In genomic region chr17:18932360-18933055, GRCh38 we compare ENCODE assay signal across 26 cellular contexts. TPM values are rescaled to one million over a fixed set of nuclear protein-coding genes. Genes with fewer than 3 reads are reported as not detected.
DNase-seq lines count a peak whose midpoint lies in the region; ATAC-seq and TF ChIP-seq lines count a peak whose summit lies in the region.
"Had no signal": no experiment of that assay in that cellular context is flagged by ENCODE, and none has a peak within 500 bp of the region (broad histone marks: within the 10 kb centered on the region; RNA-seq: fewer than 3 reads in every experiment).

No MANE protein-coding gene starts in this region.

- peaks cover 1 to 9% of the 10 kb centered on the region in 2 donors for H3K36me3 Mint-ChIP-seq in activated T-cell treated with anti-CD3 and anti-CD28 coated beads, Interleukin-2, amount 50 U/mL, for 72 hours (ENCODE audit: insufficient read depth in 2 of 2)
- peaks cover 24% of the 10 kb centered on the region for H3K36me3 Mint-ChIP-seq in central memory CD8-positive, alpha-beta T cell (ENCODE audit: insufficient read depth)
- peaks cover 34% of the 10 kb centered on the region for H3K36me3 Mint-ChIP-seq in nephron progenitor cell (ENCODE audit: low read depth)

- intact Hi-C loops in PC-9 (cut with micrococcal nuclease; ENCODE audit: unreplicated experiment), result no loop called here

- H3K36me3 ChIP-seq in Loucy (ENCODE audit: insufficient read depth, low read length) (peaks cover 42% of the 10 kb centered on the region), PC-9 (ENCODE audit: low read depth) (peaks cover 17% of the 10 kb centered on the region; the same call in 1 of the 2 replicates)

- POLR2A ChIA-PET in PC-9 (lab: Charles Lee; ENCODE audit: unreplicated experiment), result interaction anchor here (0.7 kb wide), 1 partner anchor 23 kb away, joined by 3 read pairs; no protein-coding TSS in a partner anchor

- H3K9me3 ChIP-seq in Loucy (ENCODE audit: insufficient read depth, low read depth, low read length) (no peaks in the 10 kb centered on the region), PC-9 (ENCODE audit: insufficient read depth, low read depth) (no peaks in the 10 kb centered on the region)
- H3K9me3 ChIP-seq: breast epithelium, lower lobe of right lung, right atrium auricular region, SJCRH30, upper lobe of right lung had no signal

- peak; percentile 51 to 68 for ATAC-seq in activated T-cell treated with anti-CD3 and anti-CD28 coated beads, Interleukin-2, amount 50 U/mL, for 72 hours (replicated peaks in 1 of 2)
- ATAC-seq in central memory CD8-positive, alpha-beta T cell (replicated peaks; ENCODE audit: extremely low read depth, poor library complexity, severe bottlenecking), result peak; percentile 54
- ATAC-seq: Panc1 had no signal

- H3K4me1 ChIP-seq in Loucy (ENCODE audit: insufficient read depth, low read length, poor library complexity, severe bottlenecking), result peaks cover 10% of the 10 kb centered on the region
- H3K4me1 ChIP-seq in PC-9 (replicated peaks; ENCODE audit: insufficient read depth), result no peaks in the 10 kb centered on the region
- H3K4me1 ChIP-seq: breast epithelium, lower lobe of right lung, right atrium auricular region, SJCRH30, upper lobe of right lung had no signal

- no peaks in the 10 kb centered on the region for H3F3A ChIP-seq in Loucy (ENCODE audit: low read depth)
- peaks cover 3% of the 10 kb centered on the region; the same call in 1 of the 2 replicates for H3F3A ChIP-seq in PC-9 (ENCODE audit: insufficient read depth, low read depth)

- no peaks in the 10 kb centered on the region for H3K9me2 ChIP-seq in Loucy (replicated peaks; ENCODE audit: low read depth, low read length)
- H3K9me2 ChIP-seq in PC-9 (ENCODE audit: insufficient read depth), result no peaks in the 10 kb centered on the region

- TF ChIP-seq CTCF in Loucy (conservative IDR thresholded peaks at IDR 0.05; ENCODE audit: low read length) (no peak), nephron progenitor cell (IDR thresholded peaks at IDR 0.05) (no peak), PC-9 (conservative IDR thresholded peaks at IDR 0.05) (no peak)

- H4K20me1 ChIP-seq in Loucy (ENCODE audit: insufficient read depth, low read length, poor library complexity, severe bottlenecking) (no peaks in the 10 kb centered on the region), PC-9 (ENCODE audit: insufficient read depth) (no peaks in the 10 kb centered on the region)

- peak overlapping the region; percentile 85 for H3K27ac Mint-ChIP-seq in activated T-cell treated with anti-CD3 and anti-CD28 coated beads, Interleukin-2, amount 50 U/mL, for 72 hours
- H3K27ac Mint-ChIP-seq in central memory CD8-positive, alpha-beta T cell (ENCODE audit: low read depth), result no peak overlapping the region
- H3K27ac Mint-ChIP-seq in nephron progenitor cell, result peak overlapping the region; percentile 61

- no TSS peak for BruUV-seq in PC-9 (replicated peaks; lab: Mats Ljungman, UMichigan)

- peaks cover 25% of the 10 kb centered on the region for H3K4me1 Mint-ChIP-seq in activated T-cell treated with anti-CD3 and anti-CD28 coated beads, Interleukin-2, amount 50 U/mL, for 72 hours (ENCODE audit: low read depth)
- peaks cover 8% of the 10 kb centered on the region for H3K4me1 Mint-ChIP-seq in central memory CD8-positive, alpha-beta T cell
- H3K4me1 Mint-ChIP-seq in nephron progenitor cell, result peaks cover 4% of the 10 kb centered on the region

- H3K27me3 ChIP-seq in Loucy (ENCODE audit: insufficient read depth, low read length, poor library complexity, severe bottlenecking), result no peaks in the 10 kb centered on the region
- no peaks in the 10 kb centered on the region for H3K27me3 ChIP-seq in PC-9 (ENCODE audit: insufficient read depth, low read depth)
- H3K27me3 ChIP-seq: breast epithelium, right atrium auricular region, SJCRH30, upper lobe of right lung had no signal

- peak overlapping the region in 1 of 2 donors; percentile 37 for H3K4me3 Mint-ChIP-seq in activated T-cell treated with anti-CD3 and anti-CD28 coated beads, Interleukin-2, amount 50 U/mL, for 72 hours
- H3K4me3 Mint-ChIP-seq in central memory CD8-positive, alpha-beta T cell, result no peak overlapping the region
- no peak overlapping the region for H3K4me3 Mint-ChIP-seq in nephron progenitor cell

- CTCF ChIA-PET in PC-9 (lab: Charles Lee), result no interaction called here

- H2AFZ ChIP-seq in Loucy (ENCODE audit: low read length), result no peak overlapping the region
- H2AFZ ChIP-seq in PC-9, result no peak overlapping the region

- H3K4me3 ChIP-seq in Loucy (ENCODE audit: low read length, poor library complexity, severe bottlenecking) (no peak overlapping the region), PC-9 (no peak overlapping the region)
- H3K4me3 ChIP-seq: breast epithelium, lower lobe of right lung, right atrium auricular region, SJCRH30, upper lobe of right lung had no signal

- no peak overlapping the region for H3K27ac ChIP-seq in PC-9
- H3K27ac ChIP-seq: breast epithelium, C4-2B, lower lobe of right lung, right atrium auricular region, SJCRH30, upper lobe of right lung, VCaP had no signal

- H3K9me3 Mint-ChIP-seq in activated T-cell treated with anti-CD3 and anti-CD28 coated beads, Interleukin-2, amount 50 U/mL, for 72 hours, result no peaks in the 10 kb centered on the region
- no peaks in the 10 kb centered on the region for H3K9me3 Mint-ChIP-seq in central memory CD8-positive, alpha-beta T cell
- H3K9me3 Mint-ChIP-seq in nephron progenitor cell, result no peaks in the 10 kb centered on the region

- H3K4me2 ChIP-seq in Loucy (ENCODE audit: low read depth, low read length, poor library complexity, severe bottlenecking) (no peak overlapping the region), PC-9 (no peak overlapping the region)

- DNase-seq in activated T-cell treated with anti-CD3 and anti-CD28 coated beads, Interleukin-2, amount 50 U/mL, for 72 hours, result no peak
- DNase-seq in activated T-cell treated with anti-CD3 and anti-CD28 coated beads for 4 hours, result no peak
- DNase-seq in central memory CD8-positive, alpha-beta T cell (ENCODE audit: low spot score in 2 of 2), result no peak
- DNase-seq in nephron progenitor cell, result no peak
- DNase-seq in mesenteric fat pad (ENCODE audit: low spot score), result no peak
- DNase-seq in HK-2 (ENCODE audit: unreplicated experiment), result no peak
- no peak for DNase-seq in PC-9
- DNase-seq: activated CD4-positive, alpha-beta T cell treated with anti-CD3 and anti-CD28 coated beads, Interleukin-2, amount 50 U/mL, for 48 hours; activated T-cell treated with anti-CD3 and anti-CD28 coated beads, Interleukin-2, amount 50 U/mL, for 48 hours; EL; lower lobe of right lung; NCI-H1417; SJCRH30; stimulated activated CD4-positive, alpha-beta T cell treated with anti-CD3 and anti-CD28 coated beads, Interleukin-12 subunit alpha, Interleukin-12 subunit beta, amount 100 ng/mL, for 4 hours; upper lobe of right lung had no signal

- no peaks in the 10 kb centered on the region for H3K27me3 Mint-ChIP-seq in activated T-cell treated with anti-CD3 and anti-CD28 coated beads, Interleukin-2, amount 50 U/mL, for 72 hours (ENCODE audit: low read depth)
- H3K27me3 Mint-ChIP-seq in central memory CD8-positive, alpha-beta T cell, result no peaks in the 10 kb centered on the region
- peaks cover 7% of the 10 kb centered on the region for H3K27me3 Mint-ChIP-seq in nephron progenitor cell (ENCODE audit: low read depth, poor library complexity)

- H3K79me2 ChIP-seq in Loucy (ENCODE audit: insufficient read depth, low read length) (0 out of 2 replicates have a peak, but pooled peaks cover 3% of the 10 kb centered on the region), PC-9 (ENCODE audit: low read depth) (no peaks in the 10 kb centered on the region)

- H3K9ac ChIP-seq in Loucy (ENCODE audit: low read depth, low read length, poor library complexity, severe bottlenecking), result peak overlapping the region; percentile 4

RNA-seq across cellular contexts. Expression of gene SLC5A10, which starts 19.5 kb away (rescaled TPM):
- not detected for total RNA-seq in activated T-cell treated with anti-CD3 and anti-CD28 coated beads, Interleukin-2, amount 50 U/mL, for 72 hours
- total RNA-seq in mesenteric fat pad (not detected), PC-9 (2021) (0.08 and 0.17 TPM in 2 replicates)
- total RNA-seq: glomerular endothelial cell; H4; lower lobe of right lung; NCI-H460; osteocyte; SJCRH30; T-helper 1 cell treated with Interleukin-12 subunit alpha and Interleukin-12 subunit beta and Interleukin-4 antibody, amounts not matched to agents 30 ng/mL and 1 ng/mL, for 36 hours; upper lobe of right lung had no signal
